Comparison of ENCODE assay signal across 10 cellular contexts in the genomic region with DNA sequence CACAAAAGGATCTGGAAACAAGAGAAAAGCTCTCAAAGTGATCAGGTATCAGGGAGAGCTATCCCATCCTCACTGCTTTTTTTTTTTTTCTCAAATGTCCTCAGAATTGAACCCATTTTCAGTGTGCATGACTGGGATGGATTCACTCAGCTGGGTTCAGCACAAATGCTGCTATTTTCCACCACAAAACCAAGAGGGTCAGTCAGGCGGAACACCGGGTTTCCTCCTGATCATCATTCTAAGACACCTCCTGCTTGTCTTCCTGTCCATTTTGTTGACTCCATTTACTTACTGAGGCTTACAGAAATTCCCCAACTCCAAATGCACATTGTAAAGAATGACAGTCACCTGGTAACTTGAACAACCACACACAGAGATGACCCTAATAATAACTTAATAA. TPM values are rescaled to one million over a fixed set of nuclear protein-coding genes. Genes with fewer than 3 reads are reported as not detected.
DNase-seq lines count a peak whose midpoint lies in the region; ATAC-seq and TF ChIP-seq lines count a peak whose summit lies in the region.
"Had no signal": no experiment of that assay in that cellular context is flagged by ENCODE, and none has a peak within 500 bp of the region (broad histone marks: within the 10 kb centered on the region; RNA-seq: fewer than 3 reads in every experiment).

No MANE protein-coding gene starts in this region.

- H3K9ac ChIP-seq in skeletal muscle satellite cell (ENCODE audit: low read depth, low read length), result peak overlapping the region; percentile 48

- H3K4me3 ChIP-seq in adrenal gland, result no peak overlapping the region
- no peak overlapping the region for H3K4me3 ChIP-seq in skeletal muscle satellite cell (ENCODE audit: low read length)
- H3K4me3 ChIP-seq: PC-9 had no signal

- no peaks in the 10 kb centered on the region for H3K27me3 ChIP-seq in adrenal gland
- no peaks in the 10 kb centered on the region for H3K27me3 ChIP-seq in skeletal muscle satellite cell (ENCODE audit: control insufficient read depth, insufficient read depth, low read length)

- no peak for TF ChIP-seq POLR2A in adrenal gland (IDR thresholded peaks at IDR 0.05)

- H3K4me1 ChIP-seq in adrenal gland (replicated peaks in 1 of 2), result peaks cover 39 to 67% of the 10 kb centered on the region in 2 donors
- H3K4me1 ChIP-seq in skeletal muscle satellite cell (ENCODE audit: control insufficient read depth, insufficient read depth, low read length), result peaks cover 66% of the 10 kb centered on the region

- in situ Hi-C loops in G401 (cut with HindIII; ENCODE audit: low sequenced_read_pairs), result no loop called here

- intact Hi-C loops in adrenal gland (cut with DNase I), result no loop called here

- H3K9me3 ChIP-seq in adrenal gland (replicated peaks in 1 of 3) (no peaks in the 10 kb centered on the region), skeletal muscle satellite cell (replicated peaks; ENCODE audit: low read length) (no peaks in the 10 kb centered on the region)

- H3K4me2 ChIP-seq in skeletal muscle satellite cell (ENCODE audit: low read length), result no peak overlapping the region

- H3K27ac ChIP-seq in adrenal gland, result peak overlapping the region in 4 of 5 donors; percentile 6 to 85 (median 65)

- H3K36me3 ChIP-seq in adrenal gland (replicated peaks in 1 of 2) (peaks cover 0 to 6% of the 10 kb centered on the region in 2 donors), skeletal muscle satellite cell (ENCODE audit: insufficient read depth, low read length) (no peaks in the 10 kb centered on the region)

- no peak for TF ChIP-seq CTCF in adrenal gland (IDR thresholded peaks at IDR 0.05)

- peak; percentile 70 for ATAC-seq in GM19035 (IDR thresholded peaks at IDR 0.05; ENCODE audit: unreplicated experiment)
- ATAC-seq in HG02938 (IDR thresholded peaks at IDR 0.05; ENCODE audit: unreplicated experiment), result peak; percentile 63
- ATAC-seq in HG02970 (IDR thresholded peaks at IDR 0.05; ENCODE audit: low FRiP score, unreplicated experiment), result no peak

- DNase-seq in adrenal gland, result no peak
- no peak for DNase-seq in NCI-H1105 treated with DMSO at 0.1 percent for 48 hours (lab: John Stamatoyannopoulos, UW)
- no peak for DNase-seq in G401 (ENCODE audit: low spot score)
- DNase-seq in NK-92 treated with Interleukin-12 subunit alpha and Interleukin-12 subunit beta, amount 100 ng/mL, for 24 hours (lab: John Stamatoyannopoulos, UW), result no peak
- DNase-seq: activated naive CD8-positive, alpha-beta T cell treated with anti-CD3 and anti-CD28 coated beads, Interleukin-2, amount 10 ng/mL, durations not matched to agents 7 days and 5 days had no signal

- 82 to 96% (median 85%) methylated on average over 2 of the region's 2 CpGs for WGBS in adrenal gland, 4 donors

RNA-seq across cellular contexts. Expression of a gene that starts 39.9 kb away (rescaled TPM):
- 10 to 100 TPM; 14.7 to 31.0 (median 20.1) TPM for total RNA-seq in adrenal gland
- 10 to 100 TPM in 1 of 3 donors, 1 to 10 TPM in 2; 2.4 to 12.4 (median 5.7) TPM for polyA plus RNA-seq in adrenal gland
- 1.3 and 4.6 TPM in 2 replicates for total RNA-seq in skeletal muscle satellite cell (2012; rRNA removed)
- not detected in 2 replicates for total RNA-seq in G401 (2014; rRNA removed; shearing (Covaris generic))

Comparison
In these comparisons a context has a peak if more than half of its experiments do, and no peak if none do; other contexts are left out.
1. RNA of a gene that starts 39.9 kb away (total RNA-seq): 14.7 to 31.0 TPM in adrenal gland; not detected in G401; every median in the first group is over 10 times any median in the second.